Comparison of ENCODE assay signal across 15 cellular contexts in the genomic region with DNA sequence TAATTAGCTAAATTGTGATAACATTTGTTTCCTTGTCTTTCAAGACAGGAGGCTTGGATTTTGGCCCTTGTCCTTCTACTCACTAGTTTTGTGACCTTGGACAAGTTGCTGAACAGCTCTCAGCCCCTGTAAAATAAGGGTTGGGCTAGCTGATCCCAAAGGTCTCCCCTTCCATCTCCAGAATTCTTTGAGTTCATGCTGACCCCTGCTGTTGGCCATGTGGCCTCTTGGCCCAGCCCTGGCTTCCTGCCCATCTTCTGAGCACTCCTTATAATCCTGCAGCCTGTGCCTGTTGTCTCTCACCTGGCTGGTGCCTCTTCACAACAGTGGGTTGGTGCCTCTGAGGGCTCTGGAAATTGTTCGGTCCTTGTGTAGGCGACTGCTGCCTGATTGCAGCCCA. TPM values are rescaled to one million over a fixed set of nuclear protein-coding genes. Genes with fewer than 3 reads are reported as not detected.
DNase-seq lines count a peak whose midpoint lies in the region; ATAC-seq and TF ChIP-seq lines count a peak whose summit lies in the region.
"Had no signal": no experiment of that assay in that cellular context is flagged by ENCODE, and none has a peak within 500 bp of the region (broad histone marks: within the 10 kb centered on the region; RNA-seq: fewer than 3 reads in every experiment).

No MANE protein-coding gene starts in this region.

- no peaks in the 10 kb centered on the region for H3K27me3 Mint-ChIP-seq in activated T-helper 2 cell treated with anti-CD3 and anti-CD28 coated beads, Interferon-gamma antibody, Interleukin-2, Interleukin-4, amounts not matched to agents 10 μg/mL and 5 μg/mL and 100 μg/mL, durations not matched to agents 14 hours and 24 hours and 36 hours (ENCODE audit: low read depth)

- no peak overlapping the region for H3K9ac ChIP-seq in DND-41 (ENCODE audit: low read depth, low read length)

- ATAC-seq in DND-41 (ENCODE audit: insufficient read depth, low read depth): no peak; the same call in 2 of the 3 replicates
- ATAC-seq in mucosa of descending colon: no peak
- no peak for ATAC-seq in HG03108 (IDR thresholded peaks at IDR 0.05; ENCODE audit: unreplicated experiment)

- H3K4me2 ChIP-seq in DND-41 (ENCODE audit: insufficient read depth, low read length): no peak overlapping the region

- peaks cover 9% of the 10 kb centered on the region for H3K4me1 Mint-ChIP-seq in activated T-helper 2 cell treated with anti-CD3 and anti-CD28 coated beads, Interferon-gamma antibody, Interleukin-2, Interleukin-4, amounts not matched to agents 10 μg/mL and 5 μg/mL and 100 μg/mL, durations not matched to agents 14 hours and 24 hours and 36 hours (ENCODE audit: low read depth)

- H3K9me3 ChIP-seq in DND-41 (ENCODE audit: insufficient read depth, low read length, severe bottlenecking) (no peaks in the 10 kb centered on the region), mucosa of descending colon (no peaks in the 10 kb centered on the region)
- H3K9me3 ChIP-seq: HAP-1 had no signal

- H3K4me3 Mint-ChIP-seq in activated T-helper 2 cell treated with anti-CD3 and anti-CD28 coated beads, Interferon-gamma antibody, Interleukin-2, Interleukin-4, amounts not matched to agents 10 μg/mL and 5 μg/mL and 100 μg/mL, durations not matched to agents 14 hours and 24 hours and 36 hours (ENCODE audit: low read depth): no peak overlapping the region
- H3K4me3 Mint-ChIP-seq: nephron progenitor cell had no signal

- no peaks in the 10 kb centered on the region for H3K36me3 ChIP-seq in DND-41 (ENCODE audit: insufficient read depth, low read length)
- no peaks in the 10 kb centered on the region for H3K36me3 ChIP-seq in mucosa of descending colon (ENCODE audit: low read depth)
- H3K36me3 ChIP-seq: HAP-1 had no signal

- no peak overlapping the region for H2AFZ ChIP-seq in DND-41 (ENCODE audit: low read depth, low read length)

- no peaks in the 10 kb centered on the region for H4K20me1 ChIP-seq in DND-41 (ENCODE audit: insufficient read depth, low read length)

- in situ Hi-C loops in GM13977 (cut with MboI; ENCODE audit: low pct_unique_long_range_greater_than_20kb, low sequenced_read_pairs, unreplicated experiment): no loop called here

- H3K27ac ChIP-seq in DND-41 (ENCODE audit: low read length): no peak overlapping the region

- H3K27ac Mint-ChIP-seq in activated T-helper 2 cell treated with anti-CD3 and anti-CD28 coated beads, Interferon-gamma antibody, Interleukin-2, Interleukin-4, amounts not matched to agents 10 μg/mL and 5 μg/mL and 100 μg/mL, durations not matched to agents 14 hours and 24 hours and 36 hours: peak overlapping the region; percentile 1
- H3K27ac Mint-ChIP-seq: nephron progenitor cell had no signal

- intact Hi-C loops in activated T-helper 2 cell treated with anti-CD3 and anti-CD28 coated beads, Interferon-gamma antibody, Interleukin-2, Interleukin-4, amounts not matched to agents 10 μg/mL and 5 μg/mL and 100 μg/mL, durations not matched to agents 14 hours and 24 hours and 36 hours (cut with micrococcal nuclease): no loop called here
- intact Hi-C loops in mucosa of descending colon (cut with DNase I, micrococcal nuclease): loop anchor here in 1 of 2 donors (5.0 kb wide), 1 partner anchor 137 kb away; no protein-coding TSS in a partner anchor

- no peaks in the 10 kb centered on the region for H3K36me3 Mint-ChIP-seq in activated T-helper 2 cell treated with anti-CD3 and anti-CD28 coated beads, Interferon-gamma antibody, Interleukin-2, Interleukin-4, amounts not matched to agents 10 μg/mL and 5 μg/mL and 100 μg/mL, durations not matched to agents 14 hours and 24 hours and 36 hours (ENCODE audit: low read depth)

- no peaks in the 10 kb centered on the region for H3K27me3 ChIP-seq in DND-41 (ENCODE audit: insufficient read depth, low read length, poor library complexity)

- no peaks in the 10 kb centered on the region for H3K79me2 ChIP-seq in DND-41 (ENCODE audit: insufficient read depth, low read length)

- DNase-seq in DND-41 (no peak), NCI-H1092 treated with DMSO at 0.1 percent for 48 hours (lab: John Stamatoyannopoulos, UW) (peak; percentile 41), mucosa of descending colon (peak in 2 of 3 donors; percentile 50 to 56), GM13977 (ENCODE audit: low spot score) (no peak), iPS-NIHi11 (ENCODE audit: low spot score) (no peak)
- no peak for DNase-seq in activated T-helper 2 cell treated with anti-CD3 and anti-CD28 coated beads, Interferon-gamma antibody, Interleukin-2, Interleukin-4, amounts not matched to agents 10 μg/mL and 5 μg/mL and 100 μg/mL, durations not matched to agents 14 hours and 24 hours and 36 hours (ENCODE audit: low spot score)
- DNase-seq: activated CD4-positive, alpha-beta T cell treated with anti-CD3 and anti-CD28 coated beads for 48 hours; activated gamma-delta T cell treated with Interleukin-2 at 50 U/mL for 16 hours; IMR-90; kidney; NCI-H2171 treated with DMSO at 0.1 percent for 48 hours; nephron progenitor cell; stimulated activated naive CD4-positive, alpha-beta T cell had no signal

- TF ChIP-seq CTCF in DND-41 (IDR thresholded peaks at IDR 0.05; ENCODE audit: borderline replicate concordance, extremely low read depth, low read length, poor library complexity, severe bottlenecking): peak; percentile 30
- no peak for TF ChIP-seq CTCF in mucosa of descending colon (IDR thresholded peaks at IDR 0.05)
- no peak for TF ChIP-seq CTCF in GM13977 (IDR thresholded peaks at IDR 0.05; ENCODE audit: extremely low read depth, insufficient read depth, missing control alignments)

- H3K4me3 ChIP-seq in DND-41 (ENCODE audit: low read depth in 1 of 2, low read length in 2 of 2) (no peak overlapping the region), mucosa of descending colon (no peak overlapping the region)
- H3K4me3 ChIP-seq: HAP-1 had no signal

- H3K4me1 ChIP-seq in DND-41 (ENCODE audit: insufficient read depth, low read length) (peaks cover 4% of the 10 kb centered on the region; the same call in 1 of the 2 replicates), mucosa of descending colon (ENCODE audit: low read depth) (peaks cover 45% of the 10 kb centered on the region)

- no peaks in the 10 kb centered on the region for H3K9me3 Mint-ChIP-seq in activated T-helper 2 cell treated with anti-CD3 and anti-CD28 coated beads, Interferon-gamma antibody, Interleukin-2, Interleukin-4, amounts not matched to agents 10 μg/mL and 5 μg/mL and 100 μg/mL, durations not matched to agents 14 hours and 24 hours and 36 hours
- H3K9me3 Mint-ChIP-seq: nephron progenitor cell had no signal

RNA-seq across cellular contexts. Expression of a gene that starts 10.1 kb away (rescaled TPM):
- 19.1 and 23.2 TPM in 2 replicates for total RNA-seq in activated T-helper 2 cell treated with anti-CD3 and anti-CD28 coated beads, Interferon-gamma antibody, Interleukin-2, Interleukin-4, amounts not matched to agents 10 μg/mL and 5 μg/mL and 100 μg/mL, durations not matched to agents 14 hours and 24 hours and 36 hours
- total RNA-seq in mucosa of descending colon: 100 to 1,000 TPM in 1 of 3 donors, 10 to 100 TPM in 2; 74.4 to 185 (median 84.4) TPM

Comparison
In these comparisons a context has a peak if more than half of its experiments do, and no peak if none do; other contexts are left out.
1. DNase-seq: peak in NCI-H1092 treated with DMSO at 0.1 percent for 48 hours (single experiment) and mucosa of descending colon (2 of 3); none in DND-41 (single experiment), activated T-helper 2 cell treated with anti-CD3 and anti-CD28 coated beads, Interferon-gamma antibody, Interleukin-2, Interleukin-4, amounts not matched to agents 10 μg/mL and 5 μg/mL and 100 μg/mL, durations not matched to agents 14 hours and 24 hours and 36 hours (single experiment), GM13977 (single experiment) and iPS-NIHi11 (single experiment).